ENCODE assay signal across 13 cellular contexts in the genomic region with DNA sequence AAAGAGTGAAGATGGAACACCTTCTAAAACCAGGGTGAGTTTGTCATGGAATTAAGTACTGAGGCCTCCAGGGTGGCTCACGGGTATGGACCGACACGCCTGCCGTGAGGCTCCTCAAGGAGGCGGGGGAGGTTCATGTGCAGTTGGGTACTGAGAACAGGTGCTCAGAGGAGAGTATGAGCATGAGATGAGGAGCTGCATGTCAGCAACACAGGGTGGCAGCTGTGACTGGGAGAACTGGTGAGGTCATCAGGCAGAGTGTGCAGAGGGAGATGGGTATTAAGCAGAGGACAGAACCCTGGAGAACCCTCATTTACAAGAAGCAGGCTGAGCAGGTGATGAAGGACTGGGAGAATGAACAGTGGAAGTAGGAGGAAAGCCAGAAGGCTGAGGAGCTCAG.
DNase-seq lines count a peak whose midpoint lies in the region; TF ChIP-seq lines count a peak whose summit lies in the region.
"Had no signal": no experiment of that assay in that cellular context is flagged by ENCODE, and none has a peak within 500 bp of the region (broad histone marks: within the 10 kb centered on the region; RNA-seq: fewer than 3 reads in every experiment).

No MANE protein-coding gene starts in this region.

- no peak overlapping the region for H3K4me3 Mint-ChIP-seq in neural crest cell
- H3K4me3 Mint-ChIP-seq: HFFc6 had no signal

- peaks cover 5% of the 10 kb centered on the region for H3K27me3 Mint-ChIP-seq in neural crest cell (ENCODE audit: low read depth)

- TF ChIP-seq CTCF in neural crest cell (conservative IDR thresholded peaks at IDR 0.05): no peak

- H3K9me3 Mint-ChIP-seq in neural crest cell: no peaks in the 10 kb centered on the region
- H3K9me3 Mint-ChIP-seq: HFFc6 had no signal

- H3K36me3 Mint-ChIP-seq in neural crest cell (ENCODE audit: low read depth): no peaks in the 10 kb centered on the region

- no peaks in the 10 kb centered on the region for H3K4me1 Mint-ChIP-seq in neural crest cell

- H3K27ac Mint-ChIP-seq in neural crest cell (ENCODE audit: unreplicated experiment): peak overlapping the region; percentile 65
- H3K27ac Mint-ChIP-seq: HFFc6 had no signal

- DNase-seq in NCI-H2107 treated with DMSO at 0.1 percent for 48 hours (lab: John Stamatoyannopoulos, UW; ENCODE audit: unreplicated experiment) (peak; percentile 9), NCI-H2107 (lab: John Stamatoyannopoulos, UW) (no peak), DMS53 treated with DMSO at 0.1 percent for 48 hours (lab: John Stamatoyannopoulos, UW; ENCODE audit: unreplicated experiment) (peak; percentile 7), RPMI8226 (peak; percentile 30), neural crest cell (ENCODE audit: low read depth, low spot score) (no peak), NCI-H2171 (lab: John Stamatoyannopoulos, UW) (no peak), NCI-H510A (lab: John Stamatoyannopoulos, UW) (no peak), Ammon's horn (ENCODE audit: low spot score) (no peak)
- DNase-seq: Calu3, DMS 273 treated with DMSO at 0.1 percent for 48 hours, DMS79 treated with DMSO at 0.1 percent for 48 hours, GDM1, HFFc6 had no signal

Comparison
In these comparisons a context has a peak if more than half of its experiments do, and no peak if none do; other contexts are left out.
1. DNase-seq: peak in NCI-H2107 treated with DMSO at 0.1 percent for 48 hours (single experiment), DMS53 treated with DMSO at 0.1 percent for 48 hours (single experiment) and RPMI8226 (single experiment); none in NCI-H2107 (single experiment), neural crest cell (single experiment), NCI-H2171 (single experiment), NCI-H510A (single experiment) and Ammon's horn (single experiment).